Comparison of ENCODE assay signal across 11 cellular contexts in genomic region chr3:13702226-13702820, GRCh38.
"Had no signal": no experiment of that assay in that cellular context is flagged by ENCODE, and none has a peak within 500 bp of the region (broad histone marks: within the 10 kb centered on the region; RNA-seq: fewer than 3 reads in every experiment).

No MANE protein-coding gene starts in this region.

- H3K4me1 ChIP-seq: ascending aorta, breast epithelium, tibial nerve had no signal

- H3K27ac ChIP-seq: ascending aorta, breast epithelium, tibial nerve had no signal

- H3K27me3 ChIP-seq: ascending aorta, tibial nerve had no signal

- DNase-seq: activated CD4-positive, alpha-beta T cell treated with anti-CD3 and anti-CD28 coated beads, Interleukin-2, amount 50 U/mL, for 4 hours; activated T-cell treated with anti-CD3 and anti-CD28 coated beads, Interleukin-2, amount 50 U/mL, for 72 hours; erythroblast; mesenchymal stem cell; T-helper 9 cell had no signal

- H3K9me3 ChIP-seq: ascending aorta had no signal

- H3K4me3 Mint-ChIP-seq: activated T-cell treated with anti-CD3 and anti-CD28 coated beads, Interleukin-2, amount 50 U/mL, for 72 hours; naive thymus-derived CD8-positive, alpha-beta T cell; stimulated activated memory B cell treated with anti-CD40 and anti-IgM and Interleukin-4, amounts not matched to agents 10 μg/mL and 1 μg/mL and 100 μg/mL, for 72 hours had no signal

- H3K4me3 ChIP-seq: ascending aorta, breast epithelium, tibial nerve had no signal

- H3K36me3 ChIP-seq: ascending aorta, breast epithelium, tibial nerve had no signal

- H3K36me3 Mint-ChIP-seq: stimulated activated memory B cell treated with anti-CD40 and anti-IgM and Interleukin-4, amounts not matched to agents 10 μg/mL and 1 μg/mL and 100 μg/mL, for 72 hours had no signal

- H3K4me1 Mint-ChIP-seq: naive thymus-derived CD8-positive, alpha-beta T cell; stimulated activated memory B cell treated with anti-CD40 and anti-IgM and Interleukin-4, amounts not matched to agents 10 μg/mL and 1 μg/mL and 100 μg/mL, for 72 hours had no signal

- ATAC-seq: activated CD4-positive, CD25-positive, alpha-beta regulatory T cell treated with anti-CD3 and anti-CD28 coated beads, Interleukin-2, amount 50 U/mL, for 24 hours; activated T-cell treated with anti-CD3 and anti-CD28 coated beads, Interleukin-2, amount 50 U/mL, for 72 hours; naive thymus-derived CD8-positive, alpha-beta T cell; stimulated activated memory B cell treated with anti-CD40 and anti-IgM and Interleukin-4, amounts not matched to agents 10 μg/mL and 1 μg/mL and 100 μg/mL, for 72 hours had no signal

- H3K27ac Mint-ChIP-seq: activated T-cell treated with anti-CD3 and anti-CD28 coated beads, Interleukin-2, amount 50 U/mL, for 72 hours; naive thymus-derived CD8-positive, alpha-beta T cell; stimulated activated memory B cell treated with anti-CD40 and anti-IgM and Interleukin-4, amounts not matched to agents 10 μg/mL and 1 μg/mL and 100 μg/mL, for 72 hours had no signal
